Comparison of ENCODE assay signal across 25 cellular contexts in the genomic region with DNA sequence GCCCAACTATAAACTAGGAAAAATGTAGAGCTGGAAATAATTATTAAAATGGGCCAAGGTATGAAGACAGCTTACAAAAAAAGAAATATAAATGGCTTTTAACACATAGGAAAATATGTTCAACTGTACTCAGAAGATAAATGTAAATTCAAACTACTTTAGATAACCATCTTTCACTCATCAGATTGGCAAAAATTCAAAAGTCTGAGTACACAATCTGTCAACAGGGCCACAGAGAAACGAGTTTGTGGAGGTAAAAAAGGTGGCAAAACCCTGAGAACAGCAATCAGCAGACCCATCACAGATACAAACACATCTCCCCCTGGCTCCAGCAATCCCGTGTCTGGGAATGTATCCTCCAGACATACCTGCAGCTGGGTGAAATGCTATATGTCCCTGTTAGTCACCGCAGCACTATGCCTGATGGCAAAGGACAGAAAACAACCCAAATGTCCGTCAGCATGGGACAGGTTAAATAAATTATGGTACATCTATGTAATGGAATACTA.
DNase-seq lines count a peak whose midpoint lies in the region; ATAC-seq and TF ChIP-seq lines count a peak whose summit lies in the region.
"Had no signal": no experiment of that assay in that cellular context is flagged by ENCODE, and none has a peak within 500 bp of the region (broad histone marks: within the 10 kb centered on the region; RNA-seq: fewer than 3 reads in every experiment).

No MANE protein-coding gene starts in this region.

- no peaks in the 10 kb centered on the region for H3K9me3 ChIP-seq in CD4-positive, alpha-beta T cell (ENCODE audit: control insufficient read depth, low read length)
- H3K9me3 ChIP-seq: BLaER1, Caco-2 had no signal

- peaks cover 49% of the 10 kb centered on the region for H3K4me1 Mint-ChIP-seq in stimulated activated memory B cell treated with anti-CD40 and anti-IgM and Interleukin-4, amounts not matched to agents 10 μg/mL and 1 μg/mL and 100 μg/mL, for 72 hours
- peaks cover 20% of the 10 kb centered on the region for H3K4me1 Mint-ChIP-seq in CD4-positive, alpha-beta T cell (ENCODE audit: low read depth)
- H3K4me1 Mint-ChIP-seq: CD4-positive, alpha-beta memory T cell had no signal

- intact Hi-C loops in CD4-positive, alpha-beta T cell (cut with DNase I, micrococcal nuclease) = no loop called here

- peak; percentile 15 for DNase-seq in DMS 273 (lab: John Stamatoyannopoulos, UW; ENCODE audit: unreplicated experiment)
- no peak for DNase-seq in DMS 273 treated with DMSO at 0.1 percent for 48 hours (lab: John Stamatoyannopoulos, UW)
- peak; percentile 12 for DNase-seq in NCI-H2171 (lab: John Stamatoyannopoulos, UW)
- DNase-seq in islet precursor cell = peak; percentile 91
- no peak for DNase-seq in CD4-positive, alpha-beta T cell
- DNase-seq in NCI-H146 (lab: John Stamatoyannopoulos, UW) = no peak
- DNase-seq: ACHN; Caco-2; CD4-positive, alpha-beta memory T cell; GDM1; GOT3; HCEC 1CT; IMR-90; NCI-H1105 treated with DMSO at 0.1 percent for 48 hours; NCI-H1694; NCI-H2107; NCI-H226; NCI-H524; NCI-H774; SW 1271 had no signal

- no peak for ATAC-seq in stimulated activated memory B cell treated with anti-CD40 and anti-IgM and Interleukin-4, amounts not matched to agents 10 μg/mL and 1 μg/mL and 100 μg/mL, for 72 hours
- no peak for ATAC-seq in CD4-positive, alpha-beta T cell (ENCODE audit: poor library complexity)
- ATAC-seq in GM18907 (IDR thresholded peaks at IDR 0.05; ENCODE audit: unreplicated experiment) = no peak

- POLR2A ChIA-PET in CD4-positive, alpha-beta T cell (lab: Charles Lee) = no interaction called here

- H3K27ac Mint-ChIP-seq in stimulated activated memory B cell treated with anti-CD40 and anti-IgM and Interleukin-4, amounts not matched to agents 10 μg/mL and 1 μg/mL and 100 μg/mL, for 72 hours = peak overlapping the region; percentile 59
- H3K27ac Mint-ChIP-seq in CD4-positive, alpha-beta T cell = no peak overlapping the region
- H3K27ac Mint-ChIP-seq: CD4-positive, alpha-beta memory T cell had no signal

- H3K27ac ChIP-seq in CD4-positive, alpha-beta T cell (ENCODE audit: low read depth, low read length) = no peak overlapping the region
- H3K27ac ChIP-seq: 22Rv1, BLaER1, KMS-11 had no signal

- H3K27me3 ChIP-seq in CD4-positive, alpha-beta T cell (ENCODE audit: control insufficient read depth, insufficient read depth, low read length) = no peaks in the 10 kb centered on the region
- H3K27me3 ChIP-seq: BLaER1 had no signal

- TF ChIP-seq CTCF in CD4-positive, alpha-beta T cell (IDR thresholded peaks at IDR 0.05) = no peak

- H3K9me3 Mint-ChIP-seq in stimulated activated memory B cell treated with anti-CD40 and anti-IgM and Interleukin-4, amounts not matched to agents 10 μg/mL and 1 μg/mL and 100 μg/mL, for 72 hours = no peaks in the 10 kb centered on the region
- no peaks in the 10 kb centered on the region for H3K9me3 Mint-ChIP-seq in CD4-positive, alpha-beta T cell

- no peaks in the 10 kb centered on the region for H3K27me3 Mint-ChIP-seq in stimulated activated memory B cell treated with anti-CD40 and anti-IgM and Interleukin-4, amounts not matched to agents 10 μg/mL and 1 μg/mL and 100 μg/mL, for 72 hours
- no peaks in the 10 kb centered on the region for H3K27me3 Mint-ChIP-seq in CD4-positive, alpha-beta T cell

- H3K36me3 Mint-ChIP-seq in stimulated activated memory B cell treated with anti-CD40 and anti-IgM and Interleukin-4, amounts not matched to agents 10 μg/mL and 1 μg/mL and 100 μg/mL, for 72 hours = peaks cover 46% of the 10 kb centered on the region
- no peaks in the 10 kb centered on the region for H3K36me3 Mint-ChIP-seq in CD4-positive, alpha-beta T cell (ENCODE audit: low read depth)
- H3K36me3 Mint-ChIP-seq: CD4-positive, alpha-beta memory T cell had no signal

- CTCF ChIA-PET in CD4-positive, alpha-beta T cell (lab: Charles Lee) = no interaction called here

- no peak overlapping the region for H3K4me3 Mint-ChIP-seq in stimulated activated memory B cell treated with anti-CD40 and anti-IgM and Interleukin-4, amounts not matched to agents 10 μg/mL and 1 μg/mL and 100 μg/mL, for 72 hours
- H3K4me3 Mint-ChIP-seq in CD4-positive, alpha-beta T cell = no peak overlapping the region
- H3K4me3 Mint-ChIP-seq: CD4-positive, alpha-beta memory T cell had no signal

Comparison
In these comparisons a context has a peak if more than half of its experiments do, and no peak if none do; other contexts are left out.
1. DNase-seq: peak in DMS 273 (single experiment), NCI-H2171 (single experiment) and islet precursor cell (single experiment); none in DMS 273 treated with DMSO at 0.1 percent for 48 hours (single experiment), CD4-positive, alpha-beta T cell (0 of 10) and NCI-H146 (single experiment).